ENCODE assay signal across 1 cellular context in the genomic region with DNA sequence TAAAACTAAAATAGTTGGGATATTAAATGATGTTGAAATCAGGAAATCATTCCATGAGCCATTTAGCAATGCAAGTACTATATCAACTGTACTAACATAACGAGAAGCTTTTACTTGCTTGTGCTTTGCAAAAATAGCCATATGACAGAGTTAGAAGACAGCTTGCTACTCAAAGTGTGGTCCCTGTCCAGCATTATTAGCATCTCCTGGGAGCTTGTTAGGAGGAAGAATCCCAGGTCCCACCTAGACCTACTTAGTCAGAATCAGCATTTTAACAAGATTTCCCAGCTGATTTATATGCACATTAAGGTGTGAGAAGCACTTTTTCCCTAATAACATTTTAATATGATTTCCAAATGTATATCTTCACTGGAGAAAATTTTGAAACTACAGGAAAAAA.
TF ChIP-seq lines count a peak whose summit lies in the region.

No MANE protein-coding gene starts in this region.

TF ChIP-seq in IMR-90, 13 proteins besides CTCF, POLR2A, EP300 and RAD21:
- TF ChIP-seq FOS (IDR thresholded peaks at IDR 0.05; ENCODE audit: low read depth, low read length) (no peak), RCOR1 (IDR thresholded peaks at IDR 0.05; ENCODE audit: insufficient replicate concordance, low read length) (no peak), SMC3 (IDR thresholded peaks at IDR 0.05; ENCODE audit: low read depth, low read length) (no peak), MAZ (IDR thresholded peaks at IDR 0.05; ENCODE audit: borderline replicate concordance, low read depth, low read length) (no peak), CEBPB (IDR thresholded peaks at IDR 0.05; ENCODE audit: low read depth, low read length) (no peak), MXI1 (IDR thresholded peaks at IDR 0.05; ENCODE audit: borderline replicate concordance, low read depth, low read length) (no peak), MAFK (IDR thresholded peaks at IDR 0.05; ENCODE audit: low read depth, low read length) (no peak)
- TF ChIP-seq, protein P1, sequence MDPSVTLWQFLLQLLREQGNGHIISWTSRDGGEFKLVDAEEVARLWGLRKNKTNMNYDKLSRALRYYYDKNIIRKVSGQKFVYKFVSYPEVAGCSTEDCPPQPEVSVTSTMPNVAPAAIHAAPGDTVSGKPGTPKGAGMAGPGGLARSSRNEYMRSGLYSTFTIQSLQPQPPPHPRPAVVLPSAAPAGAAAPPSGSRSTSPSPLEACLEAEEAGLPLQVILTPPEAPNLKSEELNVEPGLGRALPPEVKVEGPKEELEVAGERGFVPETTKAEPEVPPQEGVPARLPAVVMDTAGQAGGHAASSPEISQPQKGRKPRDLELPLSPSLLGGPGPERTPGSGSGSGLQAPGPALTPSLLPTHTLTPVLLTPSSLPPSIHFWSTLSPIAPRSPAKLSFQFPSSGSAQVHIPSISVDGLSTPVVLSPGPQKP (IDR thresholded peaks at IDR 0.05; ENCODE audit: borderline replicate concordance, low read depth, low read length) = no peak
